In the genomic region with DNA sequence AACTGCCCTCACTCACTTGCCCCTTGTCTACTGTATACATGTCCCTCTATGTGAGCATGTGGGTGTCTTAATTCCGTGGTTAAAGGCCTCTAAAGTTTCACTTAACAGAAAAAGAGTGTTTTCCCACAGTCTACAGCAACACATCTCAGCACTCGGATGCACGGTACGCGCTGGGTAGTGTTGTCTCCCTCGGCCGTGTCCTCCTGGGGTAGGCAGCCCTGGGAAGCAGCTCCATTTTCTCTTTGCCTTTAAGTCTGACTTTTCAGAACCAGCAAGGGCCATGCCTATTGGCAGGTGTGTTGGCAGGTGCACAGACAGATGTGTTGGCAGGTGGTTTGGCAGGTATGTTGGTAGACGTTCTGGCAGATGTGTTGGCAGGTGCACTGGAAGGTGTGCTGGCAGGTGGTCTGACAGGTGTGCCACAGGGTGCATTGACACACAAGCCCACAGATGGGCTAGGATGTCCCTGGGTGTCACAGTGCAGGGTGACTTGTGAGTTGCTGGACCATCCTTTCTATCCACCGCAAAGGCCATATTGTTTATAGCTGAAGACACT, we compare ENCODE assay signal across 12 cellular contexts.
"Had no signal": no experiment of that assay in that cellular context is flagged by ENCODE, and none has a peak within 500 bp of the region (broad histone marks: within the 10 kb centered on the region; RNA-seq: fewer than 3 reads in every experiment).

No MANE protein-coding gene starts in this region.

- H3K4me1 ChIP-seq: gastroesophageal sphincter, tibial artery had no signal

- H3K27me3 ChIP-seq: gastroesophageal sphincter, heart right ventricle, tibial artery had no signal

- H3K4me3 ChIP-seq: dorsolateral prefrontal cortex, gastroesophageal sphincter, heart right ventricle, lung, tibial artery had no signal

- DNase-seq: activated CD4-positive, alpha-beta T cell treated with anti-CD3 and anti-CD28 coated beads, Interleukin-2, amount 50 U/mL, for 4 hours; activated naive CD4-positive, alpha-beta T cell treated with anti-CD3 and anti-CD28 coated beads, Interleukin-2, amount 10 ng/mL, durations not matched to agents 7 days and 5 days; dorsolateral prefrontal cortex; endodermal cell; heart right ventricle; nephron progenitor cell; stimulated activated CD4-positive, alpha-beta T cell treated with anti-CD3 and anti-CD28 coated beads, Interleukin-15, amount 100 ng/mL, for 24 hours; stimulated activated CD4-positive, alpha-beta T cell treated with anti-CD3 and anti-CD28 coated beads, Interleukin-4, amount 100 ng/mL, for 1 hour; stimulated activated naive B cell treated with anti-CD40 and anti-IgM and Interleukin-4, amounts not matched to agents 10 μg/mL and 1 μg/mL and 100 μg/mL, for 72 hours; tibial artery had no signal

- H3K27ac ChIP-seq: gastroesophageal sphincter, tibial artery had no signal

- H3K9me3 ChIP-seq: gastroesophageal sphincter, heart right ventricle, tibial artery had no signal
